ENCODE assay signal across 13 cellular contexts in genomic region chr3:120090422-120090821, GRCh38. TPM values are rescaled to one million over a fixed set of nuclear protein-coding genes. Genes with fewer than 3 reads are reported as not detected.
A peak's percentile ranks its signal among the peaks of the same experiment; 100 is the strongest.
DNase-seq lines count a peak whose midpoint lies in the region; ATAC-seq, FAIRE-seq and TF ChIP-seq lines count a peak whose summit lies in the region.
"Had no signal": no experiment of that assay in that cellular context is flagged by ENCODE, and none has a peak within 500 bp of the region (broad histone marks: within the 10 kb centered on the region; RNA-seq: fewer than 3 reads in every experiment).

No MANE protein-coding gene starts in this region.

- peaks cover 26% of the 10 kb centered on the region for H3K4me1 ChIP-seq in BLaER1
- H3K4me1 ChIP-seq in endothelial cell of umbilical vein (ENCODE audit: control insufficient read depth, extremely low read depth, insufficient read depth, low read length): peaks cover 26% of the 10 kb centered on the region
- H3K4me1 ChIP-seq in ovary (ENCODE audit: insufficient read depth): peaks cover 6% of the 10 kb centered on the region

- H3K27ac ChIP-seq in BLaER1: no peak overlapping the region
- no peak overlapping the region for H3K27ac ChIP-seq in endothelial cell of umbilical vein (ENCODE audit: insufficient read depth, low read depth, low read length)
- no peak overlapping the region for H3K27ac ChIP-seq in ovary

- H4K20me1 ChIP-seq in BLaER1: peaks cover 81% of the 10 kb centered on the region
- peaks cover 41% of the 10 kb centered on the region for H4K20me1 ChIP-seq in endothelial cell of umbilical vein (replicated peaks; ENCODE audit: control insufficient read depth, extremely low read depth, insufficient read depth, low read length)

- no peak for TF ChIP-seq EP300 in ovary (IDR thresholded peaks at IDR 0.05)

- H3K36me3 ChIP-seq in BLaER1: no peaks in the 10 kb centered on the region
- peaks cover 3% of the 10 kb centered on the region; the same call in 1 of the 2 replicates for H3K36me3 ChIP-seq in MG63
- H3K36me3 ChIP-seq in endothelial cell of umbilical vein (ENCODE audit: control insufficient read depth in 2 of 2, extremely low read depth in 1 of 2, insufficient read depth in 2 of 2, low read length in 2 of 2): no peaks in the 10 kb centered on the region
- no peaks in the 10 kb centered on the region for H3K36me3 ChIP-seq in ovary

- no peak overlapping the region for H3K4me3 Mint-ChIP-seq in activated CD4-positive, alpha-beta T cell treated with anti-CD3 and anti-CD28 coated beads for 36 hours

- TF ChIP-seq CTCF in endothelial cell of umbilical vein (IDR thresholded peaks at IDR 0.05; ENCODE audit: extremely low read depth in 1 of 2, insufficient read depth in 1 of 2, low read depth in 1 of 2, low read length in 2 of 2): no peak
- TF ChIP-seq CTCF in ovary (IDR thresholded peaks at IDR 0.05): no peak

- POLR2A ChIA-PET in endothelial cell of umbilical vein (lab: Charles Lee): no interaction called here
- POLR2A ChIA-PET in activated CD4-positive, alpha-beta T cell treated with anti-CD3 and anti-CD28 coated beads for 36 hours (lab: Charles Lee): no interaction called here

- H3K9me3 ChIP-seq in BLaER1: no peaks in the 10 kb centered on the region
- H3K9me3 ChIP-seq in MG63: no peaks in the 10 kb centered on the region
- no peaks in the 10 kb centered on the region for H3K9me3 ChIP-seq in endothelial cell of umbilical vein (replicated peaks; ENCODE audit: control insufficient read depth, insufficient read depth, low read length)
- H3K9me3 ChIP-seq in ovary: no peaks in the 10 kb centered on the region

- H3K9me3 Mint-ChIP-seq in activated CD4-positive, alpha-beta T cell treated with anti-CD3 and anti-CD28 coated beads for 36 hours (ENCODE audit: low read depth): no peaks in the 10 kb centered on the region

- H3K4me3 ChIP-seq in BLaER1 (no peak overlapping the region), MG63 (peak overlapping the region; percentile 89), endothelial cell of umbilical vein (replicated peaks in 1 of 3; ENCODE audit: insufficient read depth in 1 of 3, low read depth in 1 of 3, low read length in 3 of 3) (peak overlapping the region in 2 of 3 experiments; percentile 24 to 100), ovary (peak overlapping the region; percentile 97)

- H3K27me3 Mint-ChIP-seq in activated CD4-positive, alpha-beta T cell treated with anti-CD3 and anti-CD28 coated beads for 36 hours: no peaks in the 10 kb centered on the region

- CTCF ChIA-PET in endothelial cell of umbilical vein (lab: Charles Lee): interaction anchor here (1.2 to 5.0 kb wide), 2 partner anchors 198 to 469 kb away, joined by 4 to 28 read pairs; no protein-coding TSS in a partner anchor
- CTCF ChIA-PET in activated CD4-positive, alpha-beta T cell treated with anti-CD3 and anti-CD28 coated beads for 36 hours (lab: Charles Lee): no interaction called here

- dilution Hi-C loops in endothelial cell of umbilical vein (cut with MboI; ENCODE audit: extremely low pct_ligation_motif_present, low sequenced_read_pairs): no loop called here

- peaks cover 6% of the 10 kb centered on the region for H3K36me3 Mint-ChIP-seq in activated CD4-positive, alpha-beta T cell treated with anti-CD3 and anti-CD28 coated beads for 36 hours (ENCODE audit: low read depth)

- FAIRE-seq in endothelial cell of umbilical vein (lab: Jason Lieb, UNC): no peak

- H3K79me2 ChIP-seq in endothelial cell of umbilical vein (ENCODE audit: control insufficient read depth, insufficient read depth, low read length): peaks cover 84% of the 10 kb centered on the region

- no peak overlapping the region for H3K27ac Mint-ChIP-seq in activated CD4-positive, alpha-beta T cell treated with anti-CD3 and anti-CD28 coated beads for 36 hours

- peak overlapping the region; percentile 83; the same call in 1 of the 2 replicates for H3K4me2 ChIP-seq in BLaER1
- H3K4me2 ChIP-seq in endothelial cell of umbilical vein (ENCODE audit: insufficient read depth, low read length): peak overlapping the region; percentile 99

- peaks cover 21% of the 10 kb centered on the region; the same call in 1 of the 2 replicates for H3K27me3 ChIP-seq in BLaER1
- no peaks in the 10 kb centered on the region for H3K27me3 ChIP-seq in MG63
- H3K27me3 ChIP-seq in endothelial cell of umbilical vein (ENCODE audit: control insufficient read depth in 2 of 2, insufficient read depth in 2 of 2, low read length in 2 of 2): no peaks in the 10 kb centered on the region
- H3K27me3 ChIP-seq in ovary: no peaks in the 10 kb centered on the region

- peaks cover 24% of the 10 kb centered on the region for H3K4me1 Mint-ChIP-seq in activated CD4-positive, alpha-beta T cell treated with anti-CD3 and anti-CD28 coated beads for 36 hours

- no peak for ATAC-seq in activated CD4-positive, alpha-beta T cell treated with anti-CD3 and anti-CD28 coated beads for 36 hours
- ATAC-seq: sciatic nerve; stimulated activated naive CD8-positive, alpha-beta T cell treated with anti-CD3 and anti-CD28 coated beads, Interleukin-15, Interleukin-2, amounts not matched to agents 100 U/mL and 50 U/mL, for 24 hours had no signal

- H2AFZ ChIP-seq in endothelial cell of umbilical vein (ENCODE audit: low read depth, low read length): no peak overlapping the region

- WGBS in ovary, 3 donors: 0 to 72% (median 45%) methylated on average over 1 of the region's 1 CpG

- DNase-seq in MG63: no peak
- peak; percentile 5 for DNase-seq in endothelial cell of umbilical vein (ENCODE audit: low read depth, low spot score)
- DNase-seq in ovary: no peak
- no peak for DNase-seq in NK-92 treated with Interleukin-12 subunit alpha and Interleukin-12 subunit beta, amount 100 ng/mL, for 24 hours (lab: John Stamatoyannopoulos, UW)
- DNase-seq in DMS53 (lab: John Stamatoyannopoulos, UW): no peak
- no peak for DNase-seq in AG20443 (ENCODE audit: low spot score)
- DNase-seq in activated CD4-positive, alpha-beta T cell treated with anti-CD3 and anti-CD28 coated beads for 36 hours: no peak
- DNase-seq: activated CD4-positive, alpha-beta T cell treated with anti-CD3 and anti-CD28 coated beads, Interleukin-2, amount 50 U/mL, for 1 hour; amniotic stem cell; DMS 273 treated with DMSO at 0.1 percent for 48 hours; stimulated activated naive CD8-positive, alpha-beta T cell treated with anti-CD3 and anti-CD28 coated beads, Interleukin-15, Interleukin-2, amounts not matched to agents 100 U/mL and 50 U/mL, for 24 hours had no signal

- intact Hi-C loops in endothelial cell of umbilical vein (cut with micrococcal nuclease) (loop anchor here (5.0 kb wide), 4 partner anchors 107 to 347 kb away; no protein-coding TSS in a partner anchor), ovary (cut with DNase I) (loop anchor here in 1 of 4 donors (10.0 kb wide), 1 partner anchor 264 kb away; no protein-coding TSS in a partner anchor)
- intact Hi-C loops in activated CD4-positive, alpha-beta T cell treated with anti-CD3 and anti-CD28 coated beads for 36 hours (cut with DNase I, micrococcal nuclease): loop anchor here (5.0 to 10.0 kb wide), 8 partner anchors 57 to 1744 kb away; partner anchors contain the start of genes ARHGAP31 (in 1 of the 2), EAF2 (in 1 of the 2), GOLGB1 (in 1 of the 2) and IQCB1 (in 1 of the 2)

- BruUV-seq in endothelial cell of umbilical vein (replicated peaks; lab: Mats Ljungman, UMichigan): no TSS peak

- TF ChIP-seq POLR2A in endothelial cell of umbilical vein (IDR thresholded peaks at IDR 0.05; ENCODE audit: low read depth, low read length): no peak
- no peak for TF ChIP-seq POLR2A in ovary (IDR thresholded peaks at IDR 0.05)

- peaks cover 6% of the 10 kb centered on the region for H3K9me1 ChIP-seq in endothelial cell of umbilical vein (replicated peaks; ENCODE audit: control insufficient read depth, extremely low read depth, insufficient read depth, low read length)

- H3K9ac ChIP-seq in BLaER1: no peak overlapping the region
- H3K9ac ChIP-seq in endothelial cell of umbilical vein (replicated peaks; ENCODE audit: extremely low read depth, insufficient read depth, low read length): peak overlapping the region; percentile 100

TF ChIP-seq in endothelial cell of umbilical vein, 7 proteins besides CTCF, POLR2A, EP300 and RAD21:
- TF ChIP-seq MYC (IDR thresholded peaks at IDR 0.05; ENCODE audit: low read depth, low read length) (no peak), FOS (IDR thresholded peaks at IDR 0.05; ENCODE audit: borderline replicate concordance, insufficient read depth, low read length) (no peak), GATA2 (IDR thresholded peaks at IDR 0.05; ENCODE audit: insufficient read depth, insufficient read length, low read depth, low read length) (no peak), POLR2AphosphoS5 (IDR thresholded peaks at IDR 0.05; ENCODE audit: insufficient read depth, low read depth, low read length) (no peak), EZH2 (IDR thresholded peaks at IDR 0.05; ENCODE audit: borderline replicate concordance, low read depth, low read length, severe bottlenecking) (no peak), JUN (IDR thresholded peaks at IDR 0.05; ENCODE audit: borderline replicate concordance, insufficient read depth, insufficient read length, low read depth) (no peak), MAX (IDR thresholded peaks at IDR 0.05; ENCODE audit: insufficient read depth, insufficient read length) (no peak)
TF ChIP-seq in endothelial cell of umbilical vein: peak in this region for 0.

RNA-seq across cellular contexts. Expression of gene GSK3B, which starts 3.8 kb away (rescaled TPM):
- total RNA-seq in MG63 (2014; rRNA removed; shearing (Covaris generic); ENCODE audit: low replicate concordance): 22.2 and 35.2 TPM in 2 replicates
- total RNA-seq in endothelial cell of umbilical vein: 50.1 and 52.0 TPM in 2 replicates
- 19.2 and 22.1 TPM in 2 replicates for polyA plus RNA-seq in endothelial cell of umbilical vein
- 20.8 and 21.9 TPM in 2 replicates for polyA plus RNA-seq in endothelial cell of umbilical vein (2011; cell fraction: cytosol; rRNA removed)
- 21.7 and 25.9 TPM in 2 replicates for polyA plus RNA-seq in endothelial cell of umbilical vein (2011; cell fraction: nucleus; rRNA removed)
- 24.3 and 30.9 TPM in 2 replicates for polyA plus RNA-seq in endothelial cell of umbilical vein (2012)
- 73.4 and 78.2 TPM in 2 replicates for polyA minus RNA-seq in endothelial cell of umbilical vein
- 54.5 TPM for polyA minus RNA-seq in endothelial cell of umbilical vein (2011; cell fraction: cytosol; rRNA and poly(A)+ RNA removed)
- polyA minus RNA-seq in endothelial cell of umbilical vein (2011; cell fraction: nucleus; rRNA and poly(A)+ RNA removed): 82.8 and 112 TPM in 2 replicates
- 10 to 100 TPM; 16.0 to 38.4 (median 27.9) TPM for total RNA-seq in ovary
- 10 to 100 TPM in 1 of 2 donors, 1 to 10 TPM in 1; 8.3 to 24.3 TPM for polyA plus RNA-seq in ovary
- 10 to 100 TPM; 29.1 to 31.5 TPM for total RNA-seq in activated CD4-positive, alpha-beta T cell treated with anti-CD3 and anti-CD28 coated beads for 36 hours
